Comparison of ENCODE assay signal across 10 cellular contexts in the genomic region with DNA sequence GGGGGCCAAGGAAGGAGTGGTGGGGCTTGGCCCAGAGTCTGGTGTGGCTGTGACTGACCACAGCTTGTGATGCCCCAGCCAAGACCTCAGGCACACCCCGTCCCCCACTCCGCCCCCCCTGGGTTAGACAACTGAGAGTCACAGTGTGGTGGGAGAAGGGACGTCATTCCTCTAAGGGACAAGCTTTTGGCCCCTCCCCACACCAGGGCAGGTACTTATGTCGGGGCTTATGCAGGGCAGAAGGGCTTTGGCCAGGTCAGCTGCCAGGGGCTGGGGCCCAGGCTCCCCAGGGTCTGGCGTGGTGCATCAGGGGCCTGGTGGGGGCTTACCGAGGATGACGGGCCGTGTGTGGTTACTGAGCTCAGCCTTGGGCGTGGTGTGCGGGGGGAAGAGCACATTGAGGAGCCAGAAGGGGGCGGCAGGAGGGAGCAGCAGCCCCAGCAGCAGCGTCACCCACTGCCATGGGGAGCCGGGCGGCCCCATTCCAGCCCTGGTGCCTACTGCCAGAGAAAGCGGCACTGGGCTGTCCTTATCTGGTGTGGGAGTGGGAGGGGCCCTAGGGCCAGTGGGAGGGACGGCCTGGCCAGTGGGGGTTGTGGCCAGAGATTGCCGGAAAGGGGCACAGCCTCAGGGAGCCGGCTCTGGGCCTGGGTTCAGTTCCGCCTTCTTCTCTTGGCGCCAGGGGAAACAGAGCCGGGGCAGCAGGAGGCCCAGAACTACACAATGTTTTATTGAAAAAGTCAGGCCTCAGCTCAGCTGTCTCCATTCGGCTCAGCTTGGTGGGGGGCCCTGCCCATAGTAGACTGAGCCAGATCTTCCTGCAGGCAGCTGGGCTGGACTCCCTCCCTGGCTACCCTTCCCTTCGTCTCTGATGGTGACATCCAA. TPM values are rescaled to one million over a fixed set of nuclear protein-coding genes. Genes with fewer than 3 reads are reported as not detected.
DNase-seq lines count a peak whose midpoint lies in the region; ATAC-seq and TF ChIP-seq lines count a peak whose summit lies in the region.
"Had no signal": no experiment of that assay in that cellular context is flagged by ENCODE, and none has a peak within 500 bp of the region (broad histone marks: within the 10 kb centered on the region; RNA-seq: fewer than 3 reads in every experiment).

A gene with protein sequence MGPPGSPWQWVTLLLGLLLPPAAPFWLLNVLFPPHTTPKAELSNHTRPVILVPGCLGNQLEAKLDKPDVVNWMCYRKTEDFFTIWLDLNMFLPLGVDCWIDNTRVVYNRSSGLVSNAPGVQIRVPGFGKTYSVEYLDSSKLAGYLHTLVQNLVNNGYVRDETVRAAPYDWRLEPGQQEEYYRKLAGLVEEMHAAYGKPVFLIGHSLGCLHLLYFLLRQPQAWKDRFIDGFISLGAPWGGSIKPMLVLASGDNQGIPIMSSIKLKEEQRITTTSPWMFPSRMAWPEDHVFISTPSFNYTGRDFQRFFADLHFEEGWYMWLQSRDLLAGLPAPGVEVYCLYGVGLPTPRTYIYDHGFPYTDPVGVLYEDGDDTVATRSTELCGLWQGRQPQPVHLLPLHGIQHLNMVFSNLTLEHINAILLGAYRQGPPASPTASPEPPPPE (minus strand): TSS at position 502 of the 885 bp plus-strand sequence. CDS start 19 bp downstream, at position 483.

- no peak within 1 kb of the TSS for H3K4me3 Mint-ChIP-seq in glutamatergic neuron (ENCODE audit: unreplicated experiment)

- H3K36me3 Mint-ChIP-seq in glutamatergic neuron (ENCODE audit: unreplicated experiment), result no peaks in the 10 kb centered on the region

- peaks cover 0 to 65% (median 23%) of the 10 kb centered on the region in 6 donors for H3K4me1 ChIP-seq in spleen

- H3K27ac Mint-ChIP-seq in glutamatergic neuron (ENCODE audit: unreplicated experiment), result no peak within 1 kb of the TSS

- TF ChIP-seq POLR2A in spleen (IDR thresholded peaks at IDR 0.05), result no peak

- H3K27me3 ChIP-seq in spleen (replicated peaks in 1 of 7), result no peaks in the 10 kb centered on the region

- H3K4me1 Mint-ChIP-seq in glutamatergic neuron (ENCODE audit: low read depth, unreplicated experiment), result no peaks in the 10 kb centered on the region

- H3K36me3 ChIP-seq in spleen, result peaks cover 0 to 96% (median 44%) of the 10 kb centered on the region in 6 donors

- no peak within 1 kb of the TSS for H3K4me3 ChIP-seq in spleen
- H3K4me3 ChIP-seq: GM12878 had no signal

- TF ChIP-seq CTCF in spleen (IDR thresholded peaks at IDR 0.05 in 8 of 11, conservative IDR thresholded peaks at IDR 0.05 in 3 of 11) (no peak), GM20000 (IDR thresholded peaks at IDR 0.05; ENCODE audit: extremely low read depth, missing control alignments) (no peak), glutamatergic neuron (IDR thresholded peaks at IDR 0.05; ENCODE audit: partially characterized antibody, unreplicated experiment) (no peak)

- H3K9me3 ChIP-seq in spleen, result no peaks in the 10 kb centered on the region

- intact Hi-C loops in left colon (cut with DNase I, micrococcal nuclease) (no loop called here), spleen (cut with DNase I; ENCODE audit: low total_unique reads) (no loop called here)

- DNase-seq in NOMO-1 treated with DMSO at 0.1 percent for 48 hours (lab: John Stamatoyannopoulos, UW; ENCODE audit: unreplicated experiment) (peak; percentile 59), brain pericyte (ENCODE audit: low read depth, low spot score) (peak; percentile 47), left colon (peak; percentile 44 to 72), spleen (no peak), NCI-H82 treated with DMSO at 0.1 percent for 48 hours (lab: John Stamatoyannopoulos, UW; ENCODE audit: unreplicated experiment) (no peak), GM20000 (ENCODE audit: low spot score) (no peak), glutamatergic neuron (no peak)
- DNase-seq in activated CD4-positive, alpha-beta T cell treated with anti-CD3 and anti-CD28 coated beads, Interleukin-2, amount 50 U/mL, for 4 hours, result no peak

- ATAC-seq in left colon, result peak; percentile 35
- ATAC-seq: GM12878 had no signal

- WGBS in spleen, 5 donors, result 69 to 86% (median 81%) methylated on average over 12 to 23 of the region's 23 CpGs

- H3K9me3 Mint-ChIP-seq in glutamatergic neuron (ENCODE audit: unreplicated experiment), result no peaks in the 10 kb centered on the region

- H3K27ac ChIP-seq in spleen, result peak within 1 kb of the TSS in 4 of 8 donors; percentile 8 to 55 (median 20)
- H3K27ac ChIP-seq: HL-60 had no signal

- peaks cover 6% of the 10 kb centered on the region for H3K27me3 Mint-ChIP-seq in glutamatergic neuron (ENCODE audit: unreplicated experiment)

RNA-seq across cellular contexts. Expression of the gene that starts here (rescaled TPM):
- 1 to 10 TPM; 2.3 to 5.0 TPM for total RNA-seq in left colon
- total RNA-seq in spleen, result 10 to 100 TPM in 5 of 7 donors, 1 to 10 TPM in 2; 5.2 to 28.5 (median 13.7) TPM
- polyA plus RNA-seq in spleen, result 10 to 100 TPM in 2 of 3 donors, 1 to 10 TPM in 1; 8.5 to 51.6 (median 40.2) TPM
- 8.7 TPM for total RNA-seq in glutamatergic neuron (ENCODE audit: unreplicated experiment)

Comparison
In these comparisons a context has a peak if more than half of its experiments do, and no peak if none do; other contexts are left out.
1. DNase-seq: peak in NOMO-1 treated with DMSO at 0.1 percent for 48 hours (single experiment), brain pericyte (single experiment) and left colon (2 of 2); none in spleen (single experiment), NCI-H82 treated with DMSO at 0.1 percent for 48 hours (single experiment), activated CD4-positive, alpha-beta T cell treated with anti-CD3 and anti-CD28 coated beads, Interleukin-2, amount 50 U/mL, for 4 hours (0 of 2), GM20000 (single experiment) and glutamatergic neuron (single experiment).